25 cellular contexts compared by ENCODE assay signal in the genomic region with DNA sequence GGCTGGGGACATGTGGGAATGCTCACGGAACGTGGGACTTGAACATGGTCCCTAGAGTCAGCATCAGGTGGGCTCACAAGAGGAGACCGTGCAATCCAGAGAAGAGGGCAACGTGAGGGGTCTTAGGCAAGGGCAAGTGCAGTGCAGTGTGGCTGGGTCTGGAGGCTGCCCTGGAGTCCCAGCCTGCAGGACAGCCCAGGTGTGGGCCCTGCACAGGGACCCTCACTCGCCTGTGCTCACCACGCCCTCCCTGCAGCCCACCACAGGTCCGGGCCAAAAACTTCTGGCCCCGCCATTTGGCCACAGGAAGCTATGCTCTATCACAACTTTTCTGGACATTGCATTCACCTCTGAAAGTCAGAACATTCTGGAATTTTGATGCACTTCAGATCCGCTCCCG.
DNase-seq lines count a peak whose midpoint lies in the region; ATAC-seq and TF ChIP-seq lines count a peak whose summit lies in the region.
"Had no signal": no experiment of that assay in that cellular context is flagged by ENCODE, and none has a peak within 500 bp of the region (broad histone marks: within the 10 kb centered on the region; RNA-seq: fewer than 3 reads in every experiment).

No MANE protein-coding gene starts in this region.

- no peaks in the 10 kb centered on the region for H3K9me3 Mint-ChIP-seq in nephron progenitor cell
- H3K9me3 Mint-ChIP-seq: CD8-positive, alpha-beta T cell had no signal

- no peak overlapping the region for H3K9ac ChIP-seq in colonic mucosa (ENCODE audit: low read depth in 2 of 2, low read length in 2 of 2)

- intact Hi-C loops in sigmoid colon (cut with DNase I): no loop called here
- intact Hi-C loops in colonic mucosa (cut with DNase I): no loop called here

- no peak overlapping the region for H3K4me3 Mint-ChIP-seq in nephron progenitor cell
- H3K4me3 Mint-ChIP-seq: B cell; CD8-positive, alpha-beta T cell had no signal

- H3K4me1 Mint-ChIP-seq in nephron progenitor cell: peaks cover 13% of the 10 kb centered on the region
- H3K4me1 Mint-ChIP-seq: B cell had no signal

- H3K9me3 ChIP-seq in sigmoid colon (no peaks in the 10 kb centered on the region), colonic mucosa (no peaks in the 10 kb centered on the region)
- H3K9me3 ChIP-seq: Caco-2 had no signal

- H3K36me3 ChIP-seq in sigmoid colon (no peaks in the 10 kb centered on the region), colonic mucosa (no peaks in the 10 kb centered on the region)

- TF ChIP-seq CTCF in nephron progenitor cell (IDR thresholded peaks at IDR 0.05) (no peak), sigmoid colon (IDR thresholded peaks at IDR 0.05) (no peak), colonic mucosa (IDR thresholded peaks at IDR 0.05) (no peak)

- TF ChIP-seq POLR2A in sigmoid colon (IDR thresholded peaks at IDR 0.05): no peak

- no peaks in the 10 kb centered on the region for H3K36me3 Mint-ChIP-seq in nephron progenitor cell (ENCODE audit: low read depth)
- H3K36me3 Mint-ChIP-seq: CD8-positive, alpha-beta T cell had no signal

- 86 to 88% methylated on average over 10 of the region's 10 CpGs for WGBS in sigmoid colon, 2 donors

- H3K27me3 Mint-ChIP-seq in nephron progenitor cell (ENCODE audit: low read depth, poor library complexity): peaks cover 25% of the 10 kb centered on the region

- ATAC-seq in esophagus mucosa (peak; percentile 25), GM21526 (IDR thresholded peaks at IDR 0.05; ENCODE audit: low FRiP score, unreplicated experiment) (no peak)
- ATAC-seq: CD8-positive, alpha-beta T cell; PC-3 had no signal

- peak; percentile 16 for DNase-seq in activated effector memory CD4-positive, alpha-beta T cell treated with anti-CD3 and anti-CD28 coated beads, Interleukin-2, amount 50 U/mL, for 16 hours
- DNase-seq in activated effector memory CD4-positive, alpha-beta T cell treated with Interleukin-2 at 50 U/mL for 16 hours: no peak
- DNase-seq in nephron progenitor cell: no peak
- peak; percentile 38 for DNase-seq in sigmoid colon
- DNase-seq in NOMO-1 treated with DMSO at 0.1 percent for 48 hours (lab: John Stamatoyannopoulos, UW; ENCODE audit: unreplicated experiment): no peak
- DNase-seq in colonic mucosa: no peak
- DNase-seq: Caco-2; CD8-positive, alpha-beta T cell; GOT3; HCEC 1CT; Kasumi-1; NCI-H1092 treated with DMSO at 0.1 percent for 48 hours; NCI-H1436 treated with DMSO at 0.1 percent for 48 hours; NCI-H1930; NCI-H2107; NCI-H446; NCI-H524 treated with DMSO at 0.1 percent for 48 hours; NCI-H774; PC-3 had no signal

- H3K27ac ChIP-seq in sigmoid colon: no peak overlapping the region
- no peak overlapping the region for H3K27ac ChIP-seq in colonic mucosa
- H3K27ac ChIP-seq: 22Rv1, C4-2B had no signal

- H3K4me3 ChIP-seq in sigmoid colon (no peak overlapping the region), colonic mucosa (no peak overlapping the region)
- H3K4me3 ChIP-seq: K562 had no signal

- TF ChIP-seq EP300 in sigmoid colon (IDR thresholded peaks at IDR 0.05): no peak

- H3K27me3 ChIP-seq in sigmoid colon (no peaks in the 10 kb centered on the region), colonic mucosa (no peaks in the 10 kb centered on the region)

- H3K4me1 ChIP-seq in sigmoid colon (no peaks in the 10 kb centered on the region), colonic mucosa (no peaks in the 10 kb centered on the region)
- H3K4me1 ChIP-seq: Caco-2 had no signal

- H3K27ac Mint-ChIP-seq in nephron progenitor cell: peak overlapping the region; percentile 26
- H3K27ac Mint-ChIP-seq: B cell; CD8-positive, alpha-beta T cell had no signal

Comparison
In these comparisons a context has a peak if more than half of its experiments do, and no peak if none do; other contexts are left out.
1. DNase-seq: peak in activated effector memory CD4-positive, alpha-beta T cell treated with anti-CD3 and anti-CD28 coated beads, Interleukin-2, amount 50 U/mL, for 16 hours (single experiment) and sigmoid colon (single experiment); none in activated effector memory CD4-positive, alpha-beta T cell treated with Interleukin-2 at 50 U/mL for 16 hours (single experiment), nephron progenitor cell (single experiment), NOMO-1 treated with DMSO at 0.1 percent for 48 hours (single experiment) and colonic mucosa (single experiment).